Comparison of ENCODE assay signal across 1 cellular context in genomic region chr4:152462715-152463114, GRCh38.
TF ChIP-seq lines count a peak whose summit lies in the region.

No MANE protein-coding gene starts in this region.

TF ChIP-seq in HepG2, 621 proteins besides CTCF, POLR2A, EP300 and RAD21 (continued from another document):
- no peak for TF ChIP-seq POLR2G (IDR thresholded peaks at IDR 0.05; ENCODE audit: low read depth, low read length)
- TF ChIP-seq ZNF597 (CRISPR knock-in tag; IDR thresholded peaks at IDR 0.05), result no peak
- no peak for TF ChIP-seq ZNF775 (CRISPR knock-in tag; IDR thresholded peaks at IDR 0.05; ENCODE audit: borderline replicate concordance)
- TF ChIP-seq SATB2 (CRISPR knock-in tag; IDR thresholded peaks at IDR 0.05), result no peak
- TF ChIP-seq ZNF703 (CRISPR knock-in tag; IDR thresholded peaks at IDR 0.05; ENCODE audit: borderline replicate concordance), result no peak
- no peak for TF ChIP-seq ZNF850 (CRISPR knock-in tag; conservative IDR thresholded peaks at IDR 0.05)
- no peak for TF ChIP-seq ZBTB3 (CRISPR knock-in tag; IDR thresholded peaks at IDR 0.05; ENCODE audit: borderline replicate concordance, low read depth)
- TF ChIP-seq MAF1 (CRISPR knock-in tag; IDR thresholded peaks at IDR 0.05; ENCODE audit: borderline replicate concordance), result no peak
- no peak for TF ChIP-seq HNRNPUL1 (IDR thresholded peaks at IDR 0.05; ENCODE audit: low read depth, low read length)
